8 cellular contexts compared by ENCODE assay signal in genomic region chr15:25437751-25438600, GRCh38. TPM values are rescaled to one million over a fixed set of nuclear protein-coding genes. Genes with fewer than 3 reads are reported as not detected.
DNase-seq lines count a peak whose midpoint lies in the region; ATAC-seq and TF ChIP-seq lines count a peak whose summit lies in the region.

No MANE protein-coding gene starts in this region.

- H4K20me1 ChIP-seq in PC-9 (ENCODE audit: insufficient read depth) = peaks cover 43% of the 10 kb centered on the region

- peak overlapping the region; percentile 87 for H2AFZ ChIP-seq in PC-9
- peak overlapping the region; percentile 96 for H2AFZ ChIP-seq in neuron (ENCODE audit: low read depth, low read length)

- H3K27me3 ChIP-seq in PC-9 (ENCODE audit: insufficient read depth, low read depth) = no peaks in the 10 kb centered on the region
- no peaks in the 10 kb centered on the region for H3K27me3 ChIP-seq in neuron (ENCODE audit: insufficient read depth, low read length)

- CTCF ChIA-PET in PC-9 (lab: Charles Lee) = no interaction called here

- BruUV-seq in PC-9 (replicated peaks; lab: Mats Ljungman, UMichigan) = no TSS peak

- no peaks in the 10 kb centered on the region for H3K9me2 ChIP-seq in PC-9 (ENCODE audit: insufficient read depth)

- H3K9me3 ChIP-seq in PC-9 (ENCODE audit: insufficient read depth, low read depth) = no peaks in the 10 kb centered on the region
- H3K9me3 ChIP-seq in neuron (ENCODE audit: low read length) = no peaks in the 10 kb centered on the region

- H3K36me3 ChIP-seq in PC-9 (ENCODE audit: low read depth) (no peaks in the 10 kb centered on the region), neuron (ENCODE audit: insufficient read depth, low read length) (peaks cover 7% of the 10 kb centered on the region)

- H3K4me1 ChIP-seq in PC-9 (replicated peaks; ENCODE audit: insufficient read depth) (peaks cover 18% of the 10 kb centered on the region; the same call in 1 of the 2 replicates), neuron (ENCODE audit: insufficient read depth, low read length) (peaks cover 6% of the 10 kb centered on the region)

- peak; percentile 51 for DNase-seq in AG10803 (ENCODE audit: low read depth)
- peak; percentile 39 to 57 for DNase-seq in PC-9
- peak; percentile 84 for DNase-seq in activated effector memory CD4-positive, alpha-beta T cell treated with anti-CD3 and anti-CD28 coated beads, Interleukin-2, amount 50 U/mL, for 16 hours
- DNase-seq in foreskin fibroblast = peak; percentile 51 to 81

- H3K79me2 ChIP-seq in PC-9 (ENCODE audit: low read depth) = peaks cover 58% of the 10 kb centered on the region

- POLR2A ChIA-PET in PC-9 (lab: Charles Lee; ENCODE audit: unreplicated experiment) = no interaction called here

- ATAC-seq in GM18907 (IDR thresholded peaks at IDR 0.05; ENCODE audit: unreplicated experiment) = peak; percentile 60
- peak; percentile 43 for ATAC-seq in HG03175 (IDR thresholded peaks at IDR 0.05; ENCODE audit: unreplicated experiment)

- H3F3A ChIP-seq in PC-9 (ENCODE audit: insufficient read depth, low read depth) = no peaks in the 10 kb centered on the region

- peak overlapping the region; percentile 75 for H3K4me3 ChIP-seq in AG10803 (ENCODE audit: low read length)
- peak overlapping the region; percentile 92 for H3K4me3 ChIP-seq in PC-9
- peak overlapping the region; percentile 77 to 92 for H3K4me3 ChIP-seq in foreskin fibroblast (ENCODE audit: low read depth in 1 of 2, low read length in 2 of 2)
- H3K4me3 ChIP-seq in neuron (ENCODE audit: low read length) = peak overlapping the region; percentile 74

- intact Hi-C loops in PC-9 (cut with micrococcal nuclease; ENCODE audit: unreplicated experiment) = no loop called here

- peak overlapping the region; percentile 81 for H3K4me2 ChIP-seq in PC-9

- TF ChIP-seq CTCF in AG10803 (conservative IDR thresholded peaks at IDR 0.05; ENCODE audit: low read length) (peak; percentile 28; the same call in 1 of the 2 replicates), PC-9 (conservative IDR thresholded peaks at IDR 0.05) (no peak; the same call in 1 of the 2 replicates), foreskin fibroblast (IDR thresholded peaks at IDR 0.05; ENCODE audit: low read depth, low read length) (no peak)

- H3K27ac ChIP-seq in PC-9 (peak overlapping the region; percentile 69), temporal lobe (ENCODE audit: low read depth, low read length) (peak overlapping the region; percentile 90)

RNA-seq across cellular contexts. Expression of gene UBE3A, which starts 0.8 kb away (rescaled TPM):
- total RNA-seq in PC-9 (2021) (65.2 and 69.8 TPM in 2 replicates), temporal lobe (153 TPM)

Comparison
In these comparisons a context has a peak if more than half of its experiments do, and no peak if none do; other contexts are left out.
1. Peak in every context shown above with its lines: DNase-seq, ATAC-seq, H3K4me3 ChIP-seq and H3K27ac ChIP-seq.